ENCODE assay signal across 28 cellular contexts in the genomic region with DNA sequence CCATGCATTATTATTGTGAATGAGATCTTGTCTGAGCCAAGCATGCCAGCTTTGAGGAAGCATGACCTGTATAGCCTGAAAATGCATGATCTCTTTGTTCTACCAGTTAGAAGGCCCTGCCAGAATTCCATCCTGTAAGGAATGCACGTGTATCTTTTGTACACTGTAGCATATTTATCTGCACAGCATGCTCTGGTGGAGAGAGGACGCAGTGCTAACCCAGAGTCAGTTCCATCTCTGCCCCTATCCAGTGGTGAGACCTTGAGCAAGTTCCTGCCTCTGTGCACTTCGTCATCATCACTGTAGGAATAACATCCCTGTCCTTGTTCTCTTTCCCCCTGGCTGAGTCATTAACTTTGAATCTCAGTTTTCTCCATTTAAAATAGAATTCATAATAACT.
"Had no signal": no experiment of that assay in that cellular context is flagged by ENCODE, and none has a peak within 500 bp of the region (broad histone marks: within the 10 kb centered on the region; RNA-seq: fewer than 3 reads in every experiment).

No MANE protein-coding gene starts in this region.

- H3K4me1 ChIP-seq: body of pancreas, breast epithelium had no signal

- H3K27me3 ChIP-seq: body of pancreas, breast epithelium had no signal

- H3K36me3 Mint-ChIP-seq: activated naive CD8-positive, alpha-beta T cell treated with anti-CD3 and anti-CD28 coated beads for 36 hours had no signal

- H3K4me3 Mint-ChIP-seq: activated CD4-positive, alpha-beta T cell treated with anti-CD3 and anti-CD28 coated beads, Interleukin-2, amount 10 ng/mL, durations not matched to agents 24 days and 14 days; activated CD8-positive, alpha-beta T cell treated with anti-CD3 and anti-CD28 coated beads for 36 hours; activated naive CD8-positive, alpha-beta T cell treated with anti-CD3 and anti-CD28 coated beads for 36 hours; activated T-cell treated with anti-CD3 and anti-CD28 coated beads, Interleukin-2, amount 50 U/mL, for 72 hours; activated T-helper 17 cell treated with anti-CD3 and anti-CD28 coated beads, Interleukin-2, amount 50 U/mL, for 72 hours had no signal

- H3K27ac ChIP-seq: body of pancreas, breast epithelium, RWPE1 had no signal

- H3K4me3 ChIP-seq: body of pancreas, breast epithelium, MG63 had no signal

- DNase-seq: activated CD4-positive, alpha-beta T cell treated with anti-CD3 and anti-CD28 coated beads, Interleukin-2, amount 10 ng/mL, durations not matched to agents 24 days and 14 days; activated CD4-positive, alpha-beta T cell treated with anti-CD3 and anti-CD28 coated beads, Interleukin-2, amount 50 U/mL, for 4 hours; activated CD8-positive, alpha-beta T cell treated with anti-CD3 and anti-CD28 coated beads for 36 hours; activated effector memory CD4-positive, alpha-beta T cell treated with anti-CD3 and anti-CD28 coated beads, Interleukin-2, amount 50 U/mL, for 16 hours; activated naive CD4-positive, alpha-beta T cell; activated naive CD4-positive, alpha-beta T cell treated with anti-CD3 and anti-CD28 coated beads, Interleukin-2, amount 50 U/mL, for 16 hours; activated naive CD8-positive, alpha-beta T cell treated with anti-CD3 and anti-CD28 coated beads for 36 hours; activated T-cell treated with anti-CD3 and anti-CD28 coated beads, Interleukin-2, amount 50 U/mL, for 1 hour; activated T-cell treated with anti-CD3 and anti-CD28 coated beads, Interleukin-2, amount 50 U/mL, for 72 hours; body of pancreas; Karpas-422; KBM-7; MG63; NCI-H1048; NCI-H1105 treated with DMSO at 0.1 percent for 48 hours; NCI-H1436; NCI-H1694; NCI-H1930; NCI-H2081 treated with DMSO at 0.1 percent for 48 hours; NCI-H345; NCI-H524 treated with DMSO at 0.1 percent for 48 hours; SIG-M5; SW 1271; T-helper 1 cell; T1000 had no signal

- H3K27ac Mint-ChIP-seq: activated CD4-positive, alpha-beta T cell treated with anti-CD3 and anti-CD28 coated beads, Interleukin-2, amount 10 ng/mL, durations not matched to agents 24 days and 14 days; activated CD8-positive, alpha-beta T cell treated with anti-CD3 and anti-CD28 coated beads for 36 hours; activated naive CD8-positive, alpha-beta T cell treated with anti-CD3 and anti-CD28 coated beads for 36 hours; activated T-cell treated with anti-CD3 and anti-CD28 coated beads, Interleukin-2, amount 50 U/mL, for 72 hours; activated T-helper 17 cell treated with anti-CD3 and anti-CD28 coated beads, Interleukin-2, amount 50 U/mL, for 72 hours had no signal

- H3K27me3 Mint-ChIP-seq: activated CD4-positive, alpha-beta T cell treated with anti-CD3 and anti-CD28 coated beads, Interleukin-2, amount 10 ng/mL, durations not matched to agents 24 days and 14 days had no signal

- H3K4me1 Mint-ChIP-seq: activated CD4-positive, alpha-beta T cell treated with anti-CD3 and anti-CD28 coated beads, Interleukin-2, amount 10 ng/mL, durations not matched to agents 24 days and 14 days; activated naive CD8-positive, alpha-beta T cell treated with anti-CD3 and anti-CD28 coated beads for 36 hours had no signal

- H3K9me3 Mint-ChIP-seq: activated CD4-positive, alpha-beta T cell treated with anti-CD3 and anti-CD28 coated beads, Interleukin-2, amount 10 ng/mL, durations not matched to agents 24 days and 14 days; activated CD8-positive, alpha-beta T cell treated with anti-CD3 and anti-CD28 coated beads for 36 hours; activated naive CD8-positive, alpha-beta T cell treated with anti-CD3 and anti-CD28 coated beads for 36 hours; activated T-cell treated with anti-CD3 and anti-CD28 coated beads, Interleukin-2, amount 50 U/mL, for 72 hours; activated T-helper 17 cell treated with anti-CD3 and anti-CD28 coated beads, Interleukin-2, amount 50 U/mL, for 72 hours had no signal

- H3K36me3 ChIP-seq: breast epithelium, MG63 had no signal

- H3K9me3 ChIP-seq: body of pancreas, breast epithelium, MG63 had no signal
